In the genomic region with DNA sequence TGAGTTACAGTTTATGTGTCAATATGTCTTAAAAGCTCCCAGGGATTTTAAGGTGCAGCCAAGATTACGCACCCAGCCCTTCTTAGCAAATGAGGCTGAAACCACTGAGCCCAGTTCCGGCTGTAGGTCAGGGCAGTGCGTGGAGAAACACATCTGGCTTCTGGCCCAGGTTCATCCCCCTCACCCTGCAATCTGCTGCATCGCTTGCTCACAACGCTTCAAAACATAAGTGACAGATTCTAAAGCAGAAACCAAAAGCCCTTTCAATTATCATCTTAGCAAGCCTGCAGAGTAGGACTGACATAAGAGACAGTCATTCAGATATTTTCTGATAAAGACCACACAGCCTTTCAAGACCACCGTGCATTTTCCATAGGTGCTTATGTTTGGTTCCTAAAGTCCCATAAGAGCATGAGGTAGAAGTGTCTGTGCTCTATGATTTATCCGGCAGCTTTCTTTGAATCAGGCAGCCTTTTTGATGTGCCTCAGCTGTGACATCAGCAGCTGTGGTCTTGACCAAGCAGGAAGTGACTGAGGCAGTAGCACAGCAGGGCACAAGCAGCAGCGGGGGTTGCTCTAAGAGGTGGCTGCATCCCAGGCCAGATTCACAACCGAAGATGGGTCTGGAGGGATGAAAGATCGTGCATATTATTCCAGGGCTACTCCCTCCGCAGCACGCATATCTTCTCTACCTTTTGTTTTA, we compare ENCODE assay signal across 8 cellular contexts.
DNase-seq lines count a peak whose midpoint lies in the region; ATAC-seq, FAIRE-seq and TF ChIP-seq lines count a peak whose summit lies in the region.

No MANE protein-coding gene starts in this region.

- ATAC-seq in A549 (peak; percentile 62 to 71; a peak in 5 of 6 replicates), GM18867 (IDR thresholded peaks at IDR 0.05; ENCODE audit: unreplicated experiment) (peak; percentile 69), HG03039 (IDR thresholded peaks at IDR 0.05; ENCODE audit: unreplicated experiment) (peak; percentile 48), RWPE2 (ENCODE audit: low read depth) (peak; percentile 23; the same call in 1 of the 3 replicates)

- H3K4me2 ChIP-seq in A549 (peak overlapping the region; percentile 37), mesendoderm (ENCODE audit: low read length) (no peak overlapping the region)

- H3K18ac ChIP-seq in mesendoderm (ENCODE audit: low read length), result no peak overlapping the region

- CTCF ChIA-PET in A549 (lab: Yijun Ruan, JAX), result interaction anchor here (1.3 to 3.0 kb wide), 2 partner anchors 14 to 31 kb away, joined by 5 to 16 read pairs; no protein-coding TSS in a partner anchor

- intact Hi-C loops in vagina (cut with DNase I), result no loop called here

- H3K4me3 ChIP-seq in A549, result no peak overlapping the region
- no peak overlapping the region for H3K4me3 ChIP-seq in RWPE2 (ENCODE audit: severe bottlenecking)
- no peak overlapping the region for H3K4me3 ChIP-seq in mesendoderm (ENCODE audit: low read length)
- H3K4me3 ChIP-seq in vagina, result peak overlapping the region in 1 of 2 donors; percentile 5

- H3K27me3 ChIP-seq in RWPE2 (ENCODE audit: insufficient read depth, poor library complexity, severe bottlenecking), result no peaks in the 10 kb centered on the region
- no peaks in the 10 kb centered on the region for H3K27me3 ChIP-seq in mesendoderm (ENCODE audit: insufficient read depth, low read length, poor library complexity)
- H3K27me3 ChIP-seq in vagina, result no peaks in the 10 kb centered on the region

- TF ChIP-seq CTCF in A549 (IDR thresholded peaks at IDR 0.05) (no peak), RWPE2 (IDR thresholded peaks at IDR 0.05; ENCODE audit: poor library complexity, severe bottlenecking) (no peak), vagina (IDR thresholded peaks at IDR 0.05) (no peak)

- no peak overlapping the region for H3K4ac ChIP-seq in mesendoderm (ENCODE audit: low read depth, low read length)

- H2BK120ac ChIP-seq in mesendoderm (ENCODE audit: low read depth, low read length), result no peak overlapping the region

- no peaks in the 10 kb centered on the region for H3K9me3 ChIP-seq in A549
- no peaks in the 10 kb centered on the region for H3K9me3 ChIP-seq in RWPE2 (ENCODE audit: severe bottlenecking)
- no peaks in the 10 kb centered on the region for H3K9me3 ChIP-seq in vagina

- H4K8ac ChIP-seq in mesendoderm (ENCODE audit: low read depth, low read length), result peak overlapping the region; percentile 79

- 53% methylated on average over 12 of the region's 12 CpGs for WGBS in A549 (ENCODE audit: missing lambda C conversion rate)
- no CpG with 5 or more reads among the region's 12 CpGs for WGBS in mesendoderm (ENCODE audit: extremely low coverage, insufficient coverage, low lambda C conversion rate)

- FAIRE-seq in A549 (lab: Jason Lieb, UNC), result no peak

- no peaks in the 10 kb centered on the region for H3K79me2 ChIP-seq in mesendoderm (ENCODE audit: control insufficient read depth, insufficient read depth, low read length)

- H2AK5ac ChIP-seq in mesendoderm (ENCODE audit: low read length), result no peak overlapping the region

- no peak overlapping the region for H2BK15ac ChIP-seq in mesendoderm (replicated peaks; ENCODE audit: low read depth)

- H3K4me1 ChIP-seq in A549 (peaks cover 18% of the 10 kb centered on the region), RWPE2 (ENCODE audit: insufficient read depth, poor library complexity, severe bottlenecking) (no peaks in the 10 kb centered on the region), mesendoderm (ENCODE audit: control insufficient read depth, low read depth, low read length) (peaks cover 4% of the 10 kb centered on the region), vagina (peaks cover 12% of the 10 kb centered on the region)

- no peak overlapping the region for H4K5ac ChIP-seq in mesendoderm (ENCODE audit: low read length)

- TF ChIP-seq EP300 in A549 (IDR thresholded peaks at IDR 0.05), result peak in 1 of 2 experiments; percentile 38; a peak in 1 of 5 replicates

- TF ChIP-seq POLR2A in A549 (IDR thresholded peaks at IDR 0.05; ENCODE audit: low read length), result no peak
- no peak for TF ChIP-seq POLR2A in vagina (IDR thresholded peaks at IDR 0.05)

- peak overlapping the region; percentile 6 to 65; a peak in 4 of 6 replicates for H3K27ac ChIP-seq in A549
- no peak overlapping the region for H3K27ac ChIP-seq in RWPE2 (ENCODE audit: poor library complexity, severe bottlenecking)
- H3K27ac ChIP-seq in mesendoderm (ENCODE audit: low read depth, low read length), result no peak overlapping the region
- peak overlapping the region; percentile 39 for H3K27ac ChIP-seq in vagina

- TF ChIP-seq RAD21 in A549 (conservative IDR thresholded peaks at IDR 0.05 in 1 of 2, IDR thresholded peaks at IDR 0.05 in 1 of 2), result no peak

- POLR2A ChIA-PET in A549 (lab: Yijun Ruan, JAX), result interaction anchor here (1.4 kb wide), 1 partner anchor 35 kb away, joined by 3 read pairs; no protein-coding TSS in a partner anchor

- H3K36me3 ChIP-seq in RWPE2 (ENCODE audit: low read depth) (no peaks in the 10 kb centered on the region), mesendoderm (ENCODE audit: control insufficient read depth, insufficient read depth, low read length) (no peaks in the 10 kb centered on the region), vagina (no peaks in the 10 kb centered on the region)

- no peaks in the 10 kb centered on the region for H3K79me1 ChIP-seq in mesendoderm (ENCODE audit: low read length)

- no peak overlapping the region for H3K23ac ChIP-seq in mesendoderm (ENCODE audit: low read length)

- H3K56ac ChIP-seq in mesendoderm (ENCODE audit: low read length), result peak overlapping the region; percentile 64

- H3K9ac ChIP-seq in mesendoderm (ENCODE audit: low read length), result no peak overlapping the region

- H2BK5ac ChIP-seq in mesendoderm (ENCODE audit: low read length), result no peak overlapping the region

- DNase-seq in A549 (ENCODE audit: low read depth in 1 of 2, low spot score in 1 of 2), result peak in 1 of 2 experiments; percentile 57
- no peak for DNase-seq in RWPE2 (ENCODE audit: low spot score)
- peak; percentile 83 for DNase-seq in activated naive CD4-positive, alpha-beta T cell treated with Interleukin-2 at 50 U/mL for 16 hours
- DNase-seq in mesendoderm, result peak; percentile 57
- no peak for DNase-seq in vagina (ENCODE audit: extremely low spot score in 2 of 2)
- DNase-seq in globus pallidus (ENCODE audit: low spot score), result no peak

TF ChIP-seq in A549, 52 proteins besides CTCF, POLR2A, EP300 and RAD21:
- TF ChIP-seq HOXB13 (CRISPR knock-in tag; IDR thresholded peaks at IDR 0.05; ENCODE audit: low read depth) (no peak), FOSL2 (IDR thresholded peaks at IDR 0.05) (no peak), FOSL2 (CRISPR knock-in tag; IDR thresholded peaks at IDR 0.05) (0 out of 2 replicates have a peak, but pooled peaks have one; percentile 5)

Comparison
In these comparisons a context has a peak if more than half of its experiments do, and no peak if none do; other contexts are left out.
1. DNase-seq: peak in activated naive CD4-positive, alpha-beta T cell treated with Interleukin-2 at 50 U/mL for 16 hours (single experiment) and mesendoderm (single experiment); none in RWPE2 (single experiment), vagina (0 of 2) and globus pallidus (single experiment).
2. H3K27ac ChIP-seq: peak in A549 (2 of 2) and vagina (single experiment); none in RWPE2 (single experiment) and mesendoderm (single experiment).
3. Peak in every context shown above with its lines, with median percentiles within 50 percentile points of each other: ATAC-seq.